11 cellular contexts compared by ENCODE assay signal in genomic region chrX:154082396-154083133, GRCh38. TPM values are rescaled to one million over a fixed set of nuclear protein-coding genes. Genes with fewer than 3 reads are reported as not detected.
DNase-seq lines count a peak whose midpoint lies in the region; ATAC-seq, FAIRE-seq and TF ChIP-seq lines count a peak whose summit lies in the region.
"Had no signal": no experiment of that assay in that cellular context is flagged by ENCODE, and none has a peak within 500 bp of the region (broad histone marks: within the 10 kb centered on the region; RNA-seq: fewer than 3 reads in every experiment).

No MANE protein-coding gene starts in this region.

- peaks cover 74% of the 10 kb centered on the region for H3K79me2 ChIP-seq in astrocyte (ENCODE audit: insufficient read depth, low read length)

- TF ChIP-seq CTCF in astrocyte (IDR thresholded peaks at IDR 0.05; ENCODE audit: insufficient read depth, low read depth, low read length) = no peak

- no peaks in the 10 kb centered on the region for H3K9me3 ChIP-seq in astrocyte (ENCODE audit: insufficient read depth, low read depth, low read length)

- no peaks in the 10 kb centered on the region for H3K9me3 Mint-ChIP-seq in stimulated activated naive CD8-positive, alpha-beta T cell treated with anti-CD3 and anti-CD28 coated beads, Interleukin-15, Interleukin-2, amounts not matched to agents 100 ng/mL and 50 ng/mL, for 24 hours
- H3K9me3 Mint-ChIP-seq in astrocyte (ENCODE audit: unreplicated experiment) = no peaks in the 10 kb centered on the region

- no peak overlapping the region for H2AFZ ChIP-seq in astrocyte (ENCODE audit: low read depth, low read length)

- H4K20me1 ChIP-seq in astrocyte (ENCODE audit: insufficient read depth, low read length) = peaks cover 40% of the 10 kb centered on the region

- no peak overlapping the region for H3K27ac ChIP-seq in astrocyte (ENCODE audit: low read depth, low read length)

- H3K36me3 Mint-ChIP-seq in stimulated activated naive CD8-positive, alpha-beta T cell treated with anti-CD3 and anti-CD28 coated beads, Interleukin-15, Interleukin-2, amounts not matched to agents 100 ng/mL and 50 ng/mL, for 24 hours (ENCODE audit: low read depth) = peaks cover 24% of the 10 kb centered on the region
- no peaks in the 10 kb centered on the region for H3K36me3 Mint-ChIP-seq in astrocyte (ENCODE audit: low read depth, unreplicated experiment)

- no peaks in the 10 kb centered on the region for H3K36me3 ChIP-seq in astrocyte (ENCODE audit: insufficient read depth, low read length)

- H3K27me3 Mint-ChIP-seq in stimulated activated naive CD8-positive, alpha-beta T cell treated with anti-CD3 and anti-CD28 coated beads, Interleukin-15, Interleukin-2, amounts not matched to agents 100 ng/mL and 50 ng/mL, for 24 hours = no peaks in the 10 kb centered on the region
- no peaks in the 10 kb centered on the region for H3K27me3 Mint-ChIP-seq in astrocyte (ENCODE audit: low read depth, unreplicated experiment)

- peak overlapping the region; percentile 64 for H3K27ac Mint-ChIP-seq in stimulated activated naive CD8-positive, alpha-beta T cell treated with anti-CD3 and anti-CD28 coated beads, Interleukin-15, Interleukin-2, amounts not matched to agents 100 ng/mL and 50 ng/mL, for 24 hours
- H3K27ac Mint-ChIP-seq in astrocyte (ENCODE audit: unreplicated experiment) = peak overlapping the region; percentile 14

- H3K4me1 Mint-ChIP-seq in stimulated activated naive CD8-positive, alpha-beta T cell treated with anti-CD3 and anti-CD28 coated beads, Interleukin-15, Interleukin-2, amounts not matched to agents 100 ng/mL and 50 ng/mL, for 24 hours (ENCODE audit: low read depth) = peaks cover 31% of the 10 kb centered on the region
- H3K4me1 Mint-ChIP-seq in astrocyte (ENCODE audit: low read depth, unreplicated experiment) = peaks cover 10% of the 10 kb centered on the region

- FAIRE-seq in astrocyte (lab: Jason Lieb, UNC) = peak; percentile 59
- FAIRE-seq: colon, G401.6 had no signal

- H3K27me3 ChIP-seq in astrocyte (ENCODE audit: insufficient read depth, low read length) = no peaks in the 10 kb centered on the region

- ATAC-seq in stimulated activated naive CD8-positive, alpha-beta T cell treated with anti-CD3 and anti-CD28 coated beads, Interleukin-15, Interleukin-2, amounts not matched to agents 100 U/mL and 50 U/mL, for 24 hours = no peak
- no peak for ATAC-seq in HG02870 (IDR thresholded peaks at IDR 0.05; ENCODE audit: unreplicated experiment)

- H3K9ac ChIP-seq in astrocyte (ENCODE audit: low read length) = no peak overlapping the region

- in situ Hi-C loops in KBM-7 (cut with MboI; ENCODE audit: low pct_unique_long_range_greater_than_20kb, low sequenced_read_pairs) = no loop called here

- peaks cover 8% of the 10 kb centered on the region for H3K4me1 ChIP-seq in astrocyte (ENCODE audit: insufficient read depth, low read length)

- peak overlapping the region; percentile 4 for H3K4me3 Mint-ChIP-seq in stimulated activated naive CD8-positive, alpha-beta T cell treated with anti-CD3 and anti-CD28 coated beads, Interleukin-15, Interleukin-2, amounts not matched to agents 100 ng/mL and 50 ng/mL, for 24 hours
- H3K4me3 Mint-ChIP-seq in astrocyte (ENCODE audit: unreplicated experiment) = no peak overlapping the region

- DNase-seq in stimulated activated naive CD8-positive, alpha-beta T cell treated with anti-CD3 and anti-CD28 coated beads, Interleukin-15, Interleukin-2, amounts not matched to agents 100 U/mL and 50 U/mL, for 24 hours = no peak
- DNase-seq in astrocyte (ENCODE audit: low read depth) (peak; percentile 59), kidney tubule cell (ENCODE audit: low spot score) (peak; percentile 29), T-helper 9 cell (no peak), KBM-7 (no peak), DMS153 (lab: John Stamatoyannopoulos, UW) (no peak)
- DNase-seq: Kasumi-1 had no signal

- peak overlapping the region; percentile 2 for H3K4me2 ChIP-seq in astrocyte (ENCODE audit: low read length)

- no peak overlapping the region for H3K4me3 ChIP-seq in astrocyte (ENCODE audit: insufficient read depth, low read depth, low read length)

RNA-seq across cellular contexts. Expression of gene MECP2, which starts 15.0 kb away (rescaled TPM):
- 29.2 and 36.2 TPM in 2 replicates for total RNA-seq in astrocyte

Comparison
In these comparisons a context has a peak if more than half of its experiments do, and no peak if none do; other contexts are left out.
1. DNase-seq: peak in astrocyte (single experiment) and kidney tubule cell (single experiment); none in stimulated activated naive CD8-positive, alpha-beta T cell treated with anti-CD3 and anti-CD28 coated beads, Interleukin-15, Interleukin-2, amounts not matched to agents 100 U/mL and 50 U/mL, for 24 hours (single experiment), T-helper 9 cell (single experiment), KBM-7 (single experiment) and DMS153 (single experiment).